Comparison of ENCODE assay signal across 10 cellular contexts in the genomic region with DNA sequence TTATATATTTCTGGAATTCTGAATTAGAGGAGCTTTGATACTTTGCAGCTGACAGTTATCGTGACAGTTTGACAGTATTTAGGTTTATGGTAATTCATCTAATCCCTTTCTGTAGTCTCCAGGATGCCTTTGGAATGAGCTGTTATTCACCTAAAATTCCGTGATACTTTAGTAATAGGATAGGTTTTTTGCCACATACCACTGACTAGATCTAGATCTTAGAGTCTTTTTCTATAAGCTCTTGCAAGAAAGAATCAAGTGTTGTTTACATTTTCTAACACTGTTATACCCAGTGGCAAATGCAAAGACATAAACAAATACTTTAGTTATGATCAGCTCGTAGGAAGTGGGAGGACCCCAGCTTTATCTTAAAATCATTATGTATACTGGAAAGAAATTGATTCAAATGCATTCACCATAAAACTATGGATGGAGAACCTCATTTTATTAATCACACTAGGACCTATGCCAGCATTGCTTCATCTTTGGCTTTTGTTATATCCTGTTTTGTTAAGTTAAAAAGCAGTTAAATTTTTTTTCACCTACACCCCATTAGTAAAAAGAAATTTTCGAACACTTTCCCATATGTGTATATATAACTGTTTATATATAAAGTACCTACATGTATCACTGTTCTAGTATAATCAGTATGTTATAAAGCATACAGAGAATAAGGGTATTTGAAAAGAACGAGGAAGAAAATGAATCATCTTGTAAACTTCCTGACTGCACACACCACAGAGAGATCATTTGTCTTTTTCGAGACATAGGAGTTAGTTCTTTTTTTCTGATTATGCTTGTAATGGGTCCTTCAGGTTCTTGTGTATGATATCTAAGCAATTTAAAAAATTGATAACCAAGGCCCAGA.
DNase-seq lines count a peak whose midpoint lies in the region; ATAC-seq and TF ChIP-seq lines count a peak whose summit lies in the region.
"Had no signal": no experiment of that assay in that cellular context is flagged by ENCODE, and none has a peak within 500 bp of the region (broad histone marks: within the 10 kb centered on the region; RNA-seq: fewer than 3 reads in every experiment).

No MANE protein-coding gene starts in this region.

- no peaks in the 10 kb centered on the region for H3K27me3 ChIP-seq in RWPE2 (ENCODE audit: insufficient read depth, poor library complexity, severe bottlenecking)
- no peaks in the 10 kb centered on the region for H3K27me3 ChIP-seq in smooth muscle cell (ENCODE audit: low read depth)

- H3K27me3 Mint-ChIP-seq in HFFc6 (ENCODE audit: insufficient read depth) = peaks cover 1% of the 10 kb centered on the region; the same call in 1 of the 2 replicates
- no peaks in the 10 kb centered on the region for H3K27me3 Mint-ChIP-seq in T-helper 2 cell treated with Interferon-gamma antibody and Interleukin-4, amounts not matched to agents 5 μg/mL and 100 μg/mL, for 36 hours (ENCODE audit: low read depth)

- no peaks in the 10 kb centered on the region for H3K9me3 ChIP-seq in RWPE2 (ENCODE audit: severe bottlenecking)
- H3K9me3 ChIP-seq in smooth muscle cell (replicated peaks; ENCODE audit: low read depth) = no peaks in the 10 kb centered on the region

- peak overlapping the region; percentile 99 for H3K27ac ChIP-seq in RWPE2 (ENCODE audit: poor library complexity, severe bottlenecking)
- peak overlapping the region; percentile 84 for H3K27ac ChIP-seq in smooth muscle cell (ENCODE audit: low read depth)

- H3K79me2 ChIP-seq in smooth muscle cell (ENCODE audit: low read depth) = peaks cover 5% of the 10 kb centered on the region

- H3K27ac Mint-ChIP-seq in HFFc6 = peak overlapping the region; percentile 86
- H3K27ac Mint-ChIP-seq in T-helper 2 cell treated with Interferon-gamma antibody and Interleukin-4, amounts not matched to agents 5 μg/mL and 100 μg/mL, for 36 hours = no peak overlapping the region

- H3K9ac ChIP-seq in smooth muscle cell (ENCODE audit: low read depth) = peak overlapping the region; percentile 45

- peaks cover 62% of the 10 kb centered on the region for H3K36me3 Mint-ChIP-seq in HFFc6 (ENCODE audit: low read depth)
- H3K36me3 Mint-ChIP-seq in T-helper 2 cell treated with Interferon-gamma antibody and Interleukin-4, amounts not matched to agents 5 μg/mL and 100 μg/mL, for 36 hours (ENCODE audit: low read depth) = peaks cover 51% of the 10 kb centered on the region

- H3K4me3 Mint-ChIP-seq in HFFc6 = peak overlapping the region; percentile 69
- H3K4me3 Mint-ChIP-seq in T-helper 2 cell treated with Interferon-gamma antibody and Interleukin-4, amounts not matched to agents 5 μg/mL and 100 μg/mL, for 36 hours = no peak overlapping the region

- H3K36me3 ChIP-seq in RWPE2 (ENCODE audit: low read depth) = peaks cover 39% of the 10 kb centered on the region
- H3K36me3 ChIP-seq in smooth muscle cell (ENCODE audit: low read depth) = peaks cover 4% of the 10 kb centered on the region

- H2AFZ ChIP-seq in smooth muscle cell (ENCODE audit: low read depth) = no peak overlapping the region

- no peaks in the 10 kb centered on the region for H4K20me1 ChIP-seq in smooth muscle cell (ENCODE audit: low read depth)

- H3K4me3 ChIP-seq in RWPE2 (ENCODE audit: severe bottlenecking) (no peak overlapping the region), fibroblast of mammary gland (ENCODE audit: control insufficient read depth, low read depth, low read length) (no peak overlapping the region), smooth muscle cell (no peak overlapping the region)

- peaks cover 14% of the 10 kb centered on the region for H3F3A ChIP-seq in smooth muscle cell (ENCODE audit: low read depth)

- peaks cover 77% of the 10 kb centered on the region for H3K4me1 Mint-ChIP-seq in HFFc6 (ENCODE audit: low read depth)
- H3K4me1 Mint-ChIP-seq in T-helper 2 cell treated with Interferon-gamma antibody and Interleukin-4, amounts not matched to agents 5 μg/mL and 100 μg/mL, for 36 hours (ENCODE audit: low read depth) = peaks cover 16% of the 10 kb centered on the region

- 15% methylated on average over 6 of the region's 6 CpGs for WGBS in smooth muscle cell (ENCODE audit: low lambda C conversion rate)

- H3K4me1 ChIP-seq in RWPE2 (ENCODE audit: insufficient read depth, poor library complexity, severe bottlenecking) = peaks cover 48% of the 10 kb centered on the region
- peaks cover 34% of the 10 kb centered on the region for H3K4me1 ChIP-seq in smooth muscle cell (ENCODE audit: low read depth)

- ATAC-seq in RWPE2 (ENCODE audit: low read depth) = peak; percentile 91

- H3K4me2 ChIP-seq in smooth muscle cell = peak overlapping the region; percentile 75

- DNase-seq in HFFc6 (peak; percentile 87), RWPE2 (ENCODE audit: low spot score) (no peak), fibroblast of mammary gland (ENCODE audit: low read depth) (peak; percentile 83), smooth muscle cell (lab: John Stamatoyannopoulos, UW; ENCODE audit: unreplicated experiment) (no peak), DMS53 treated with DMSO at 0.1 percent for 48 hours (lab: John Stamatoyannopoulos, UW; ENCODE audit: unreplicated experiment) (no peak)
- no peak for DNase-seq in T-helper 2 cell treated with Interferon-gamma antibody and Interleukin-4, amounts not matched to agents 5 μg/mL and 100 μg/mL, for 36 hours (ENCODE audit: low spot score)
- no peak for DNase-seq in activated CD4-positive, alpha-beta T cell treated with anti-CD3 and anti-CD28 coated beads, Interleukin-2, amount 50 U/mL, for 48 hours
- DNase-seq: activated CD4-positive, alpha-beta T cell treated with anti-CD3 and anti-CD28 coated beads for 1 hour; NCI-H524 treated with DMSO at 0.1 percent for 48 hours; nucleus accumbens had no signal

- H3K9me3 Mint-ChIP-seq in HFFc6 = peaks cover 5% of the 10 kb centered on the region
- peaks cover 4% of the 10 kb centered on the region for H3K9me3 Mint-ChIP-seq in T-helper 2 cell treated with Interferon-gamma antibody and Interleukin-4, amounts not matched to agents 5 μg/mL and 100 μg/mL, for 36 hours

- no peak for TF ChIP-seq CTCF in HFFc6 (IDR thresholded peaks at IDR 0.05)
- TF ChIP-seq CTCF in RWPE2 (IDR thresholded peaks at IDR 0.05; ENCODE audit: poor library complexity, severe bottlenecking) = no peak
- no peak for TF ChIP-seq CTCF in fibroblast of mammary gland (conservative IDR thresholded peaks at IDR 0.05; ENCODE audit: control insufficient read depth, insufficient read depth, low read depth, low read length)
- no peak for TF ChIP-seq CTCF in smooth muscle cell (IDR thresholded peaks at IDR 0.05; ENCODE audit: borderline replicate concordance, insufficient read depth, poor library complexity, severe bottlenecking)

Comparison
In these comparisons a context has a peak if more than half of its experiments do, and no peak if none do; other contexts are left out.
1. DNase-seq: peak in HFFc6 (single experiment) and fibroblast of mammary gland (single experiment); none in RWPE2 (single experiment), smooth muscle cell (single experiment), DMS53 treated with DMSO at 0.1 percent for 48 hours (single experiment), T-helper 2 cell treated with Interferon-gamma antibody and Interleukin-4, amounts not matched to agents 5 μg/mL and 100 μg/mL, for 36 hours (single experiment) and activated CD4-positive, alpha-beta T cell treated with anti-CD3 and anti-CD28 coated beads, Interleukin-2, amount 50 U/mL, for 48 hours (0 of 2).